ENCODE assay signal across 8 cellular contexts in genomic region chr2:24972315-24972958, GRCh38. TPM values are rescaled to one million over a fixed set of nuclear protein-coding genes. Genes with fewer than 3 reads are reported as not detected.
A peak's percentile ranks its signal among the peaks of the same experiment; 100 is the strongest.
DNase-seq lines count a peak whose midpoint lies in the region; ATAC-seq, FAIRE-seq and TF ChIP-seq lines count a peak whose summit lies in the region.

No MANE protein-coding gene starts in this region.

- H3K9me3 ChIP-seq in SU-DHL-6 (ENCODE audit: insufficient read depth, low read length) = no peaks in the 10 kb centered on the region
- no peaks in the 10 kb centered on the region for H3K9me3 ChIP-seq in body of pancreas
- H3K9me3 ChIP-seq in small intestine (ENCODE audit: control insufficient read depth, low read depth) = no peaks in the 10 kb centered on the region

- peak overlapping the region; percentile 94 for H3K4me2 ChIP-seq in SU-DHL-6 (ENCODE audit: low read depth, low read length, poor library complexity, severe bottlenecking)

- H3K9me2 ChIP-seq in SU-DHL-6 (replicated peaks; ENCODE audit: insufficient read depth, low read length) = no peaks in the 10 kb centered on the region

- H3K9ac ChIP-seq in SU-DHL-6 (ENCODE audit: low read length) = peak overlapping the region; percentile 90

- DNase-seq in COLO829 (ENCODE audit: low spot score) = peak; percentile 21
- DNase-seq in body of pancreas = peak; percentile 48 to 63 (median 58)
- DNase-seq in iPS-NIHi7 (ENCODE audit: extremely low spot score) = peak; percentile 30
- peak; percentile 52 for DNase-seq in small intestine

- intact Hi-C loops in body of pancreas (cut with DNase I) = no loop called here

- no peaks in the 10 kb centered on the region for H3K36me3 Mint-ChIP-seq in IgD-negative memory B cell

- H3K4me1 ChIP-seq in body of pancreas (peaks cover 16% of the 10 kb centered on the region), small intestine (ENCODE audit: control insufficient read depth in 2 of 2, insufficient read depth in 1 of 2, low read depth in 1 of 2, low read length in 1 of 2) (no peaks in the 10 kb centered on the region)

- H3K4me3 ChIP-seq in SU-DHL-6 (ENCODE audit: insufficient read depth, low read length, poor library complexity, severe bottlenecking) (peak overlapping the region; percentile 96), body of pancreas (peak overlapping the region; percentile 13 to 20), small intestine (ENCODE audit: low read depth in 1 of 2, low read length in 2 of 2) (peak overlapping the region; percentile 64 to 80)

- no peak for FAIRE-seq in small intestine (lab: Jason Lieb, UNC)

- H2AFZ ChIP-seq in SU-DHL-6 (ENCODE audit: low read depth, low read length, severe bottlenecking) = peak overlapping the region; percentile 98

- peak overlapping the region; percentile 100 for H3K27ac Mint-ChIP-seq in IgD-negative memory B cell

- peak overlapping the region; percentile 96 to 99 (median 96) for H3K4me3 Mint-ChIP-seq in IgD-negative memory B cell

- H3K4me1 Mint-ChIP-seq in IgD-negative memory B cell = peaks cover 5 to 11% (median 8%) of the 10 kb centered on the region in 3 donors

- H4K20me1 ChIP-seq in SU-DHL-6 (ENCODE audit: low read depth, low read length) = no peaks in the 10 kb centered on the region

- H3K27me3 Mint-ChIP-seq in IgD-negative memory B cell = no peaks in the 10 kb centered on the region

- H3K9me3 Mint-ChIP-seq in IgD-negative memory B cell = no peaks in the 10 kb centered on the region

- peak overlapping the region; percentile 86 for H3K27ac ChIP-seq in SU-DHL-6 (ENCODE audit: low read depth, low read length)
- peak overlapping the region; percentile 95 to 99 (median 98) for H3K27ac ChIP-seq in body of pancreas
- peak overlapping the region; percentile 96 to 98 for H3K27ac ChIP-seq in small intestine (ENCODE audit: low read depth in 1 of 2, low read length in 1 of 2)

- H3K36me3 ChIP-seq in SU-DHL-6 (ENCODE audit: low read length) (no peaks in the 10 kb centered on the region), body of pancreas (replicated peaks in 1 of 2; ENCODE audit: insufficient read depth in 1 of 2, low read depth in 2 of 2) (no peaks in the 10 kb centered on the region), small intestine (ENCODE audit: control insufficient read depth in 2 of 2, insufficient read depth in 2 of 2, low read length in 2 of 2) (no peaks in the 10 kb centered on the region)

- peaks cover 10% of the 10 kb centered on the region; the same call in 1 of the 2 replicates for H3F3A ChIP-seq in SU-DHL-6 (ENCODE audit: insufficient read depth)

- WGBS in body of pancreas, 2 donors = 0% methylated on average over 18 to 19 of the region's 19 CpGs
- 0 to 1% (median 0%) methylated on average over 19 of the region's 19 CpGs for WGBS in small intestine, 3 donors

- TF ChIP-seq CTCF in SU-DHL-6 (IDR thresholded peaks at IDR 0.05; ENCODE audit: insufficient read depth, low read length, poor library complexity, severe bottlenecking) (no peak), body of pancreas (IDR thresholded peaks at IDR 0.05) (peak in 1 of 7 experiments; percentile 36)

- ATAC-seq in body of pancreas (peak; percentile 19), HG03565 (IDR thresholded peaks at IDR 0.05; ENCODE audit: unreplicated experiment) (no peak), GM18498 (IDR thresholded peaks at IDR 0.05; ENCODE audit: unreplicated experiment) (no peak)

- TF ChIP-seq POLR2A in body of pancreas (IDR thresholded peaks at IDR 0.05) = no peak

- no peaks in the 10 kb centered on the region for H3K27me3 ChIP-seq in SU-DHL-6 (ENCODE audit: low read length)
- H3K27me3 ChIP-seq in body of pancreas = no peaks in the 10 kb centered on the region
- H3K27me3 ChIP-seq in small intestine (ENCODE audit: control insufficient read depth in 2 of 2, insufficient read depth in 2 of 2, low read length in 2 of 2) = no peaks in the 10 kb centered on the region

- H3K79me2 ChIP-seq in SU-DHL-6 (ENCODE audit: insufficient read depth, low read length) = peaks cover 7% of the 10 kb centered on the region

RNA-seq across cellular contexts. Expression of gene DNAJC27, which starts 0.7 kb away (rescaled TPM):
- polyA plus RNA-seq in IgD-negative memory B cell = 4.9 TPM
- 10 to 100 TPM; 11.4 to 58.7 TPM for total RNA-seq in body of pancreas
- polyA plus RNA-seq in small intestine = 1 to 10 TPM in 1 of 3 donors, under 1 TPM in 2; 0.81 to 2.4 (median 0.89) TPM

RNA-seq across cellular contexts. Expression of gene ADCY3, which starts 52.4 kb away (rescaled TPM):
- polyA plus RNA-seq in IgD-negative memory B cell (25.9 TPM), small intestine (10 to 100 TPM in 1 of 3 donors, 1 to 10 TPM in 2; 3.6 to 36.3 (median 4.3) TPM)
- 10 to 100 TPM; 17.1 to 63.9 TPM for total RNA-seq in body of pancreas

Comparison
In these comparisons a context has a peak if more than half of its experiments do, and no peak if none do; other contexts are left out.
1. H3K4me3 ChIP-seq: peak in every context shown above with its lines; median percentile 96 in SU-DHL-6; 72 in small intestine; 16 in body of pancreas.